In the genomic region with DNA sequence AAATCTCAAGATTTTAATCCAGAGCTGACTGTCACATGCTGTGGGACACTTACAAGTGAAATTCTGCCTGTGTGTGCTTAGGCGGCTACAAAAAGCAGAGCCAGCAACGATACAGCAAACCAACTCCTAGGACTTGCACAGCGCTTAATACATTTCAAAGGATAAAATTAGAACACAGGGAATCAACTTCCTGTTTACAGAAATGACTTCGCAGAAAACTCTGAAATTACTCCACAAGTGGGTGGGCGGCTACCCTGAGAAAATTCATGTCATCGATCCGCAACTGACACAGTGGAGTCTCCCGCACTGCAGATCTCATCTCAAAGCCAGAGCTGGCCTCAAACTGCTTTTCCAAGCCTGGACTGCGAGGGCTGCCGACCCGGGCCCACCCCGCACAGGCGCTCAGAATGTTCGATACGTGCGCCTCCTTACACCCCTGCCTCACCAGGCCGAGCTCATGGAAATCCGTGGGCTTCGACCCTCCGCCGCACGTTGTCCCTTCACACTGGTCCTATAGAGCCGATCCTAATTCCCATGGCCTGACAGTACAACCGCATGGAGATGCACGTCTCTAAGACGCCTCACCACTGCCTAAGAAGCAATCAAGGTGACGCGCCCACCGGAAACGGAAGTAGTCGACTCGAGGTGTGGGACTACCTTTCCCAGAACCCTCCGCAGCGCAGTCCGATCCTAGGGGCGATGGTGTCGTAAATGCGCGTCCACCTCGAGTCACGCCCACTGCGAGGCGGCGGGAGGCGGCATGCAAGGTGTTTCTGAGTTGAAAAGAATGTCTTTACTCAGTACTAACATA, we compare ENCODE assay signal across 8 cellular contexts. TPM values are rescaled to one million over a fixed set of nuclear protein-coding genes. Genes with fewer than 3 reads are reported as not detected.
DNase-seq lines count a peak whose midpoint lies in the region; ATAC-seq, FAIRE-seq and TF ChIP-seq lines count a peak whose summit lies in the region.

Gene ZNF229 (minus strand): TSS at position 609 of the 811 bp plus-strand sequence. CDS start 5,625 bp downstream, outside the sequence.

- H2BK12ac ChIP-seq in trophoblast cell (ENCODE audit: low read length) = no peak within 1 kb of the TSS

- peak within 1 kb of the TSS; percentile 36 for H3K14ac ChIP-seq in trophoblast cell (ENCODE audit: low read length)

- no peak within 1 kb of the TSS for H3K4ac ChIP-seq in trophoblast cell (ENCODE audit: low read depth, low read length)

- H3K79me1 ChIP-seq in trophoblast cell (ENCODE audit: low read length) = peaks cover 2% of the 10 kb centered on the region

- peak; percentile 98 for FAIRE-seq in HTR-8/SVneo (lab: Jason Lieb, UNC)

- peaks cover 7% of the 10 kb centered on the region for H3K4me1 Mint-ChIP-seq in T-helper 1 cell treated with Interleukin-12 subunit alpha and Interleukin-12 subunit beta and Interleukin-4 antibody, amounts not matched to agents 30 μg/mL and 1 μg/mL, for 36 hours (ENCODE audit: low read depth)

- no peak within 1 kb of the TSS for H2BK120ac ChIP-seq in trophoblast cell (ENCODE audit: insufficient read depth, low read length, poor library complexity)

- WGBS in trophoblast cell (ENCODE audit: extremely low coverage, insufficient coverage, insufficient read length) = no CpG with 5 or more reads among the region's 45 CpGs
- WGBS in thymus = 7% methylated on average over 45 of the region's 45 CpGs

- H3K36me3 ChIP-seq in left ventricle myocardium inferior = peaks cover 43% of the 10 kb centered on the region
- H3K36me3 ChIP-seq in trophoblast cell (ENCODE audit: control insufficient read depth in 1 of 2, insufficient read depth in 2 of 2, low read length in 2 of 2) = peaks cover 2 to 6% of the 10 kb centered on the region in 2 experiments
- no peaks in the 10 kb centered on the region for H3K36me3 ChIP-seq in thymus (ENCODE audit: control insufficient read depth, insufficient read depth)

- intact Hi-C loops in left ventricle myocardium inferior (cut with micrococcal nuclease) = no loop called here

- H3K9me3 ChIP-seq in left ventricle myocardium inferior (replicated peaks) (peaks cover 69% of the 10 kb centered on the region), trophoblast cell (ENCODE audit: insufficient read depth, low read depth, low read length) (peaks cover 17% of the 10 kb centered on the region), thymus (ENCODE audit: control insufficient read depth) (peaks cover 7% of the 10 kb centered on the region)

- peak within 1 kb of the TSS; percentile 85 for H4K8ac ChIP-seq in trophoblast cell (ENCODE audit: low read depth, low read length)

- H4K12ac ChIP-seq in trophoblast cell (ENCODE audit: low read depth, low read length) = peak within 1 kb of the TSS; percentile 7

- H4K91ac ChIP-seq in trophoblast cell (ENCODE audit: low read depth, low read length) = peak within 1 kb of the TSS; percentile 29

- H3K4me3 ChIP-seq in left ventricle myocardium inferior = peak within 1 kb of the TSS; percentile 76
- peak within 1 kb of the TSS; percentile 89 for H3K4me3 ChIP-seq in trophoblast cell (ENCODE audit: low read depth, low read length)
- peak within 1 kb of the TSS; percentile 62 for H3K4me3 ChIP-seq in thymus (ENCODE audit: low read length)

- no peak within 1 kb of the TSS for H2AK5ac ChIP-seq in trophoblast cell (ENCODE audit: low read length)

- H3K18ac ChIP-seq in trophoblast cell (ENCODE audit: low read length) = no peak within 1 kb of the TSS

- H3K4me2 ChIP-seq in trophoblast cell (ENCODE audit: low read length) = peak within 1 kb of the TSS; percentile 65

- no peaks in the 10 kb centered on the region for H3K27me3 Mint-ChIP-seq in T-helper 1 cell treated with Interleukin-12 subunit alpha and Interleukin-12 subunit beta and Interleukin-4 antibody, amounts not matched to agents 30 μg/mL and 1 μg/mL, for 36 hours (ENCODE audit: low read depth)

- no peak within 1 kb of the TSS for H3K23ac ChIP-seq in trophoblast cell (ENCODE audit: low read length)

- H3K27me3 ChIP-seq in left ventricle myocardium inferior (ENCODE audit: low read depth) = peaks cover 9% of the 10 kb centered on the region
- no peaks in the 10 kb centered on the region for H3K27me3 ChIP-seq in trophoblast cell (ENCODE audit: insufficient read depth, low read length)
- no peaks in the 10 kb centered on the region for H3K27me3 ChIP-seq in thymus (ENCODE audit: control insufficient read depth, insufficient read depth)

- H3K4me1 ChIP-seq in left ventricle myocardium inferior (peaks cover 23% of the 10 kb centered on the region), trophoblast cell (ENCODE audit: control insufficient read depth in 1 of 2, insufficient read depth in 2 of 2, low read length in 2 of 2) (peaks cover 3 to 4% of the 10 kb centered on the region in 2 experiments), thymus (ENCODE audit: control insufficient read depth, insufficient read depth, low read length) (peaks cover 3% of the 10 kb centered on the region)

- H2AFZ ChIP-seq in trophoblast cell (ENCODE audit: insufficient read depth, low read length, poor library complexity) = peak within 1 kb of the TSS; percentile 46

- TF ChIP-seq CTCF in left ventricle myocardium inferior (IDR thresholded peaks at IDR 0.05; ENCODE audit: borderline replicate concordance) = no peak

- no peaks in the 10 kb centered on the region for H3K79me2 ChIP-seq in trophoblast cell (ENCODE audit: control insufficient read depth, insufficient read depth, low read length, poor library complexity)

- H3K36me3 Mint-ChIP-seq in T-helper 1 cell treated with Interleukin-12 subunit alpha and Interleukin-12 subunit beta and Interleukin-4 antibody, amounts not matched to agents 30 μg/mL and 1 μg/mL, for 36 hours (ENCODE audit: low read depth) = peaks cover 8% of the 10 kb centered on the region

- H2BK5ac ChIP-seq in trophoblast cell (ENCODE audit: low read depth, low read length, poor library complexity) = no peak within 1 kb of the TSS

- peak; percentile 95 for DNase-seq in AG08395 (ENCODE audit: low spot score)
- DNase-seq in HTR-8/SVneo (ENCODE audit: insufficient read length, low spot score) = peak; percentile 92
- DNase-seq in amygdala (lab: John Stamatoyannopoulos, UW) = peak in 55 of 56 donors; percentile 1 to 87 (median 58)
- peak; percentile 88 for DNase-seq in left ventricle myocardium inferior
- DNase-seq in trophoblast cell = peak; percentile 47 to 80

- H3K27ac ChIP-seq in left ventricle myocardium inferior (replicated peaks) = peak within 1 kb of the TSS; percentile 63
- no peak within 1 kb of the TSS for H3K27ac ChIP-seq in trophoblast cell (ENCODE audit: low read depth, low read length)
- H3K27ac ChIP-seq in thymus (ENCODE audit: low read depth) = no peak within 1 kb of the TSS

- ATAC-seq in HG03039 (IDR thresholded peaks at IDR 0.05; ENCODE audit: unreplicated experiment) = no peak

- H3K4me3 Mint-ChIP-seq in T-helper 1 cell treated with Interleukin-12 subunit alpha and Interleukin-12 subunit beta and Interleukin-4 antibody, amounts not matched to agents 30 μg/mL and 1 μg/mL, for 36 hours = peak within 1 kb of the TSS; percentile 72

- no peak within 1 kb of the TSS for H3K27ac Mint-ChIP-seq in T-helper 1 cell treated with Interleukin-12 subunit alpha and Interleukin-12 subunit beta and Interleukin-4 antibody, amounts not matched to agents 30 μg/mL and 1 μg/mL, for 36 hours

- no peak within 1 kb of the TSS for H3K9ac ChIP-seq in trophoblast cell (ENCODE audit: low read length)

- peaks cover 82% of the 10 kb centered on the region for H3K9me3 Mint-ChIP-seq in T-helper 1 cell treated with Interleukin-12 subunit alpha and Interleukin-12 subunit beta and Interleukin-4 antibody, amounts not matched to agents 30 μg/mL and 1 μg/mL, for 36 hours

RNA-seq across cellular contexts. Expression of gene ZNF229, which starts in this region (rescaled TPM):
- total RNA-seq in left ventricle myocardium inferior = 5.3 TPM
- polyA plus RNA-seq in trophoblast cell (2013) = 5.0 and 5.2 TPM in 2 replicates
- polyA plus RNA-seq in thymus = 1.5 TPM
